In genomic region chr16:58299757-58300349, GRCh38 we compare ENCODE assay signal across 8 cellular contexts. TPM values are rescaled to one million over a fixed set of nuclear protein-coding genes. Genes with fewer than 3 reads are reported as not detected.
DNase-seq lines count a peak whose midpoint lies in the region; ATAC-seq, FAIRE-seq and TF ChIP-seq lines count a peak whose summit lies in the region.

No MANE protein-coding gene starts in this region.

- H3K4me1 ChIP-seq in A549 (no peaks in the 10 kb centered on the region), fibroblast of lung (ENCODE audit: control insufficient read depth, extremely low read depth, insufficient read depth, low read length) (no peaks in the 10 kb centered on the region)

- no peak for FAIRE-seq in A549 (lab: Jason Lieb, UNC)

- no peak overlapping the region for H3K27ac ChIP-seq in A549
- no peak overlapping the region for H3K27ac ChIP-seq in fibroblast of lung (ENCODE audit: insufficient read depth, low read length)

- H3K4me3 ChIP-seq in A549 (no peak overlapping the region), fibroblast of lung (replicated peaks in 1 of 4; ENCODE audit: control extremely low read depth in 1 of 4, insufficient read depth in 1 of 4, low read depth in 3 of 4, low read length in 4 of 4) (no peak overlapping the region)

- no peaks in the 10 kb centered on the region for H3K79me2 ChIP-seq in fibroblast of lung (ENCODE audit: control insufficient read depth, insufficient read depth, low read length)

- no peaks in the 10 kb centered on the region for H4K20me1 ChIP-seq in fibroblast of lung (ENCODE audit: control insufficient read depth, extremely low read depth, insufficient read depth, low read length)

- TF ChIP-seq RAD21 in A549 (conservative IDR thresholded peaks at IDR 0.05 in 1 of 2, IDR thresholded peaks at IDR 0.05 in 1 of 2): peak in 1 of 2 experiments; percentile 45; a peak in 2 of 5 replicates

- DNase-seq in A549 (ENCODE audit: low read depth in 1 of 2, low spot score in 1 of 2): peak in 1 of 2 experiments; percentile 12
- peak; percentile 19 for DNase-seq in RKO (ENCODE audit: low spot score)
- peak; percentile 1 to 16 for DNase-seq in fibroblast of lung (ENCODE audit: low read depth in 2 of 2)
- DNase-seq in nucleus accumbens (lab: John Stamatoyannopoulos, UW): no peak
- no peak for DNase-seq in NCI-H526 treated with DMSO at 0.1 percent for 48 hours (lab: John Stamatoyannopoulos, UW)
- DNase-seq in posterior cingulate gyrus: no peak

- H3K4me2 ChIP-seq in A549: no peak overlapping the region
- no peak overlapping the region for H3K4me2 ChIP-seq in fibroblast of lung (ENCODE audit: extremely low read depth, insufficient read depth, low read length)

- H3K36me3 ChIP-seq in fibroblast of lung (ENCODE audit: control insufficient read depth, insufficient read depth, low read length): no peaks in the 10 kb centered on the region

- H2AFZ ChIP-seq in fibroblast of lung (ENCODE audit: low read length): no peak overlapping the region

- CTCF ChIA-PET in A549 (lab: Yijun Ruan, JAX): interaction anchor here (1.7 kb wide), 2 partner anchors 10 to 188 kb away, joined by 4 read pairs; no protein-coding TSS in a partner anchor

- ATAC-seq in A549 (no peak), GM19395 (IDR thresholded peaks at IDR 0.05; ENCODE audit: unreplicated experiment) (no peak)

- WGBS in A549 (ENCODE audit: missing lambda C conversion rate): 5% methylated on average over 3 of the region's 3 CpGs

- TF ChIP-seq EP300 in A549 (IDR thresholded peaks at IDR 0.05): no peak

- POLR2A ChIA-PET in A549 (lab: Yijun Ruan, JAX): no interaction called here

- H3K9me3 ChIP-seq in A549 (peaks cover 35% of the 10 kb centered on the region), fibroblast of lung (ENCODE audit: control insufficient read depth, insufficient read depth, low read depth, low read length) (no peaks in the 10 kb centered on the region)

- H3K9ac ChIP-seq in fibroblast of lung (ENCODE audit: insufficient read depth, low read length): no peak overlapping the region

- TF ChIP-seq CTCF in A549 (IDR thresholded peaks at IDR 0.05) (peak; percentile 23; the same call in 1 of the 3 replicates), GM12873 (IDR thresholded peaks at IDR 0.05; ENCODE audit: insufficient read depth, low read depth, low read length, missing control alignments) (peak; percentile 73), fibroblast of lung (conservative IDR thresholded peaks at IDR 0.05 in 1 of 2, IDR thresholded peaks at IDR 0.05 in 1 of 2; ENCODE audit: low read depth in 1 of 2, low read length in 2 of 2) (peak; percentile 48 to 66)

- H3K27me3 ChIP-seq in fibroblast of lung (ENCODE audit: control insufficient read depth, insufficient read depth, low read length): no peaks in the 10 kb centered on the region

- no peak for TF ChIP-seq POLR2A in A549 (IDR thresholded peaks at IDR 0.05; ENCODE audit: low read length)

- intact Hi-C loops in posterior cingulate gyrus (cut with DNase I): no loop called here

TF ChIP-seq in A549, 52 proteins besides CTCF, POLR2A, EP300 and RAD21:
- TF ChIP-seq USF2 (IDR thresholded peaks at IDR 0.05) (no peak), ZSCAN20 (CRISPR knock-in tag; IDR thresholded peaks at IDR 0.05) (no peak), HOXA7 (CRISPR knock-in tag; IDR thresholded peaks at IDR 0.05) (no peak), BCL3 (IDR thresholded peaks at IDR 0.05) (no peak), E2F6 (IDR thresholded peaks at IDR 0.05; ENCODE audit: borderline replicate concordance, low read depth) (no peak), ATOH8 (CRISPR knock-in tag; IDR thresholded peaks at IDR 0.05; ENCODE audit: low read depth) (no peak), KDM5A (IDR thresholded peaks at IDR 0.05) (no peak), JUNB (IDR thresholded peaks at IDR 0.05) (no peak), CHD2 (IDR thresholded peaks at IDR 0.05; ENCODE audit: low read length, partially characterized antibody) (no peak), SMC3 (IDR thresholded peaks at IDR 0.05) (no peak), NPAS2 (CRISPR knock-in tag; IDR thresholded peaks at IDR 0.05; ENCODE audit: borderline replicate concordance) (no peak), EHMT2 (IDR thresholded peaks at IDR 0.05; ENCODE audit: low read depth) (no peak), REST (IDR thresholded peaks at IDR 0.05) (no peak), PHF8 (IDR thresholded peaks at IDR 0.05; ENCODE audit: borderline replicate concordance, low read depth) (no peak), ELK1 (IDR thresholded peaks at IDR 0.05; ENCODE audit: low read depth, low read length) (no peak), CHD4 (IDR thresholded peaks at IDR 0.05; ENCODE audit: borderline replicate concordance) (no peak), FOSB (CRISPR knock-in tag; IDR thresholded peaks at IDR 0.05) (no peak)

RNA-seq across cellular contexts. Expression of gene PRSS54, which starts 5.0 kb away (rescaled TPM):
- not detected in 2 replicates for polyA plus RNA-seq in A549 (2011; rRNA removed)
- polyA plus RNA-seq in A549 (2012; cell fraction: cytosol; rRNA removed): not detected in 2 replicates
- polyA plus RNA-seq in A549 (2012; cell fraction: nucleus; rRNA removed): not detected in 2 replicates
- polyA plus RNA-seq in A549 (2017; fragmentation: RNase III; extraction: RNeasy Plus Mini Kit Qiagen cat#74134 plus additional on column Dnase treatment): not detected in 3 replicates
- not detected in 2 replicates for polyA minus RNA-seq in A549 (2011; rRNA and poly(A)+ RNA removed)
- not detected in 2 replicates for total RNA-seq in fibroblast of lung
- not detected in 2 replicates for polyA plus RNA-seq in fibroblast of lung
- polyA plus RNA-seq in fibroblast of lung (2012): not detected in 2 replicates
- polyA minus RNA-seq in fibroblast of lung (ENCODE audit: low replicate concordance): not detected in 2 replicates

Comparison
In these comparisons a context has a peak if more than half of its experiments do, and no peak if none do; other contexts are left out.
1. DNase-seq: peak in RKO (single experiment) and fibroblast of lung (2 of 2); none in nucleus accumbens (0 of 56), NCI-H526 treated with DMSO at 0.1 percent for 48 hours (single experiment) and posterior cingulate gyrus (0 of 10).
2. CTCF ChIP-seq: peak in every context shown above with its lines; median percentile 73 in GM12873; 57 in fibroblast of lung; 23 in A549.